8 cellular contexts compared by ENCODE assay signal in the genomic region with DNA sequence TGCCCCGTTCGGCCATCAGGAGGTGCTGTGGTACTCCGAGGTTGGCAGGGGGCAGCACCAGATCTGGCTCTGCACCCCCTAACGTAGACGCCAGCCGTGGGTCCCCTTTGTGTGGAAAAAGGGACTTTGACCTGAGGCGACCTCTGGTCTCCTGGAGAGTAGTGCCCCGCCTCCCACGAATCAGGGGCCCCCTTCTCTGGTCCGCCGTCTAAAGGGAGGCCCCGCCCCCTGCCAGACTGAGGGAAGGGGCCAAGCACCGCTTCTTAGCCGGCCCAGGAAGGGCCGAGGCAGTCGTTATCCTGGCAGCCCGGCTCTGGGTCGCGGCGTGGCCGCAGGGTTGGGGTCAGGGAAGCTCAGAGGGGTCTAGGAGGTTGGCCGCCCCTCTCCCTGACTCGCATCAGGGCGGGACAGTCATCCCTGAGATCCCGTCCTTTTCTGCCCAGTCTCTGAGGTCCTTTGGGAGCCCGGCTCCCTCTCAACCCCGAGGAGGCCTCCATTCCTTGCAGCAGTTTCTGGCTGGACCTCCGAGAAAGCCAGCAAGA. TPM values are rescaled to one million over a fixed set of nuclear protein-coding genes. Genes with fewer than 3 reads are reported as not detected.
DNase-seq lines count a peak whose midpoint lies in the region; ATAC-seq lines count a peak whose summit lies in the region.

No MANE protein-coding gene starts in this region.

- peak overlapping the region in 1 of 2 donors; percentile 87 for H3K27ac Mint-ChIP-seq in activated naive CD4-positive, alpha-beta T cell treated with anti-CD3 and anti-CD28 coated beads, Interleukin-2, amount 50 U/mL, for 72 hours
- H3K27ac Mint-ChIP-seq in stimulated activated naive CD8-positive, alpha-beta T cell treated with anti-CD3 and anti-CD28 coated beads, Interleukin-15, amount 100 ng/mL, for 72 hours: peak overlapping the region; percentile 65 to 100

- no peaks in the 10 kb centered on the region for H3K27me3 Mint-ChIP-seq in stimulated activated naive CD8-positive, alpha-beta T cell treated with anti-CD3 and anti-CD28 coated beads, Interleukin-15, amount 100 ng/mL, for 72 hours

- H3K27ac ChIP-seq in BLaER1: peak overlapping the region; percentile 100

- H3K4me3 ChIP-seq in BLaER1 (peak overlapping the region; percentile 78), H7 (ENCODE audit: insufficient read depth, low read depth, low read length) (peak overlapping the region; percentile 62), iPS-18c (ENCODE audit: insufficient read depth, low read depth, low read length) (peak overlapping the region; percentile 71)

- ATAC-seq in activated naive CD4-positive, alpha-beta T cell treated with anti-CD3 and anti-CD28 coated beads, Interleukin-2, amount 50 U/mL, for 72 hours: peak; percentile 21 to 27
- peak; percentile 29 for ATAC-seq in stimulated activated naive CD8-positive, alpha-beta T cell treated with anti-CD3 and anti-CD28 coated beads, Interleukin-15, amount 100 ng/mL, for 72 hours
- no peak for ATAC-seq in HG03565 (IDR thresholded peaks at IDR 0.05; ENCODE audit: unreplicated experiment)

- DNase-seq in H7: peak; percentile 93
- no peak for DNase-seq in activated naive CD4-positive, alpha-beta T cell treated with anti-CD3 and anti-CD28 coated beads, Interleukin-2, amount 50 U/mL, for 72 hours (ENCODE audit: low spot score in 2 of 2)
- DNase-seq in stimulated activated naive CD8-positive, alpha-beta T cell treated with anti-CD3 and anti-CD28 coated beads, Interleukin-15, amount 100 ng/mL, for 72 hours: no peak
- DNase-seq in occipital lobe (lab: John Stamatoyannopoulos, UW): no peak
- DNase-seq in SW 1271 (lab: John Stamatoyannopoulos, UW): no peak

- peaks cover 67% of the 10 kb centered on the region for H3K4me1 ChIP-seq in BLaER1

- H3K4me1 Mint-ChIP-seq in stimulated activated naive CD8-positive, alpha-beta T cell treated with anti-CD3 and anti-CD28 coated beads, Interleukin-15, amount 100 ng/mL, for 72 hours: peaks cover 78% of the 10 kb centered on the region

- no peaks in the 10 kb centered on the region for H3K27me3 ChIP-seq in BLaER1
- H3K27me3 ChIP-seq in H7 (ENCODE audit: control insufficient read depth, insufficient read depth, low read length): no peaks in the 10 kb centered on the region

- peaks cover 38% of the 10 kb centered on the region for H4K20me1 ChIP-seq in BLaER1

- H3K9me3 Mint-ChIP-seq in activated naive CD4-positive, alpha-beta T cell treated with anti-CD3 and anti-CD28 coated beads, Interleukin-2, amount 50 U/mL, for 72 hours: no peaks in the 10 kb centered on the region
- no peaks in the 10 kb centered on the region for H3K9me3 Mint-ChIP-seq in stimulated activated naive CD8-positive, alpha-beta T cell treated with anti-CD3 and anti-CD28 coated beads, Interleukin-15, amount 100 ng/mL, for 72 hours

- peak overlapping the region; percentile 83 to 85 for H3K4me3 Mint-ChIP-seq in stimulated activated naive CD8-positive, alpha-beta T cell treated with anti-CD3 and anti-CD28 coated beads, Interleukin-15, amount 100 ng/mL, for 72 hours

- H3K36me3 ChIP-seq in BLaER1 (peaks cover 63% of the 10 kb centered on the region), H7 (replicated peaks; ENCODE audit: control insufficient read depth, insufficient read depth, low read length) (peaks cover 32% of the 10 kb centered on the region)

- H3K36me3 Mint-ChIP-seq in activated naive CD4-positive, alpha-beta T cell treated with anti-CD3 and anti-CD28 coated beads, Interleukin-2, amount 50 U/mL, for 72 hours: no peaks in the 10 kb centered on the region

- H3K9me3 ChIP-seq in BLaER1 (no peaks in the 10 kb centered on the region), iPS-18c (ENCODE audit: control insufficient read depth, insufficient read depth, low read length) (no peaks in the 10 kb centered on the region)

- peak overlapping the region; percentile 100 for H3K9ac ChIP-seq in BLaER1

- H3K4me2 ChIP-seq in BLaER1: peak overlapping the region; percentile 94

RNA-seq across cellular contexts. Expression of gene HYAL2, which starts 0.6 kb away (rescaled TPM):
- total RNA-seq in H7 (2014; rRNA removed; shearing (Covaris generic)): 122 TPM in 2 replicates
- 1 to 10 TPM; 4.2 to 6.1 TPM for total RNA-seq in activated naive CD4-positive, alpha-beta T cell treated with anti-CD3 and anti-CD28 coated beads, Interleukin-2, amount 50 U/mL, for 72 hours
- 30.9 TPM for total RNA-seq in occipital lobe

RNA-seq across cellular contexts. Expression of gene TUSC2, which starts 6.1 kb away (rescaled TPM):
- total RNA-seq in H7 (2014; rRNA removed; shearing (Covaris generic)): 36.3 and 42.1 TPM in 2 replicates
- 10 to 100 TPM; 10.7 to 20.1 TPM for total RNA-seq in activated naive CD4-positive, alpha-beta T cell treated with anti-CD3 and anti-CD28 coated beads, Interleukin-2, amount 50 U/mL, for 72 hours
- 16.2 TPM for total RNA-seq in occipital lobe

RNA-seq across cellular contexts. Expression of gene HYAL1, which starts 18.5 kb away (rescaled TPM):
- 5.4 and 8.2 TPM in 2 replicates for total RNA-seq in H7 (2014; rRNA removed; shearing (Covaris generic))
- total RNA-seq in activated naive CD4-positive, alpha-beta T cell treated with anti-CD3 and anti-CD28 coated beads, Interleukin-2, amount 50 U/mL, for 72 hours: under 1 TPM in 1 of 2 donors, not detected in 1; 0.39 TPM
- total RNA-seq in occipital lobe: 0.16 TPM

RNA-seq across cellular contexts. Expression of gene RASSF1, which starts 18.7 kb away (rescaled TPM):
- 11.4 and 16.7 TPM in 2 replicates for total RNA-seq in H7 (2014; rRNA removed; shearing (Covaris generic))
- total RNA-seq in activated naive CD4-positive, alpha-beta T cell treated with anti-CD3 and anti-CD28 coated beads, Interleukin-2, amount 50 U/mL, for 72 hours: 10 to 100 TPM; 68.3 to 83.1 TPM
- total RNA-seq in occipital lobe: 7.8 TPM

RNA-seq across cellular contexts. Expression of gene HYAL3, which starts 22.7 kb away (rescaled TPM):
- total RNA-seq in H7 (2014; rRNA removed; shearing (Covaris generic)): 3.5 and 5.7 TPM in 2 replicates
- total RNA-seq in activated naive CD4-positive, alpha-beta T cell treated with anti-CD3 and anti-CD28 coated beads, Interleukin-2, amount 50 U/mL, for 72 hours: 1 to 10 TPM; 4.3 to 6.6 TPM
- 6.6 TPM for total RNA-seq in occipital lobe
